9 cellular contexts compared by ENCODE assay signal in the genomic region with DNA sequence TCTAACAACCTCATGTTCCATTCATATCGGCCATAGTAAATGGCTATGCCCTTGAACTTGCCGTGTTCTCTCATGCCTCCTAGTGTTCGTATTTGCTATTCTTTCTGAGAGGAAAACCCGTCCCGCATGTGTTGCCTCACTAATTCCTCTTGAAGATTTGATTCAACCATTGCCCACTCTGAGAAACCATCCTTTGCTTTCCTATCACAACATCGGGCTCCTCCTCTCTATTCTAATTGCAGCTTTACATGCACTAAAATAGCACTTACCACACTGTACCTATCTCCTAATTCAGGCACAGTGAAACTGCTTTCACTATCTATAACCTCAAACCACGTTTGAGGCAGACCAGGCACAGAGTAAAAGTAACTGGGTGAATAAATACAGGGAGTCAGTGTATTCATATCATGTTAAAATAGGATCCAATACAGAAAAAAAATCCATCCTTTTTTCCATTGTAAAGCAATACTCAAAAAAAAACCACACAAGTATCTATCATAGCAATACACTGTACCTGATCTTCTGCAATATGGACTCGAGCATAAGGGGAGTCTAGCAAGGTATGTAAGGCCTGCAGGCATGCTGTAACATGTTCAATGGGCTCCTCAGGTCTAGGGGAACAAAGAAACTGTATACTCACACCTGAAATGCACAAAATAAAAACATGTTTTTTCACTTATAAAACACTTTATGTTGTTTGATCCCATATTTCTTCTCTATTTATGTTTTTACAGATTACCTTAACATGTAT. TPM values are rescaled to one million over a fixed set of nuclear protein-coding genes. Genes with fewer than 3 reads are reported as not detected.
DNase-seq lines count a peak whose midpoint lies in the region; ATAC-seq, FAIRE-seq and TF ChIP-seq lines count a peak whose summit lies in the region.
"Had no signal": no experiment of that assay in that cellular context is flagged by ENCODE, and none has a peak within 500 bp of the region (broad histone marks: within the 10 kb centered on the region; RNA-seq: fewer than 3 reads in every experiment).

No MANE protein-coding gene starts in this region.

- H3K27ac Mint-ChIP-seq in activated naive CD8-positive, alpha-beta T cell treated with anti-CD3 and anti-CD28 coated beads, Interleukin-2, amount 10 ng/mL, durations not matched to agents 7 days and 5 days: peak overlapping the region; percentile 52

- H3K36me3 Mint-ChIP-seq in activated naive CD8-positive, alpha-beta T cell treated with anti-CD3 and anti-CD28 coated beads, Interleukin-2, amount 10 ng/mL, durations not matched to agents 7 days and 5 days: peaks cover 20% of the 10 kb centered on the region

- H2AFZ ChIP-seq in keratinocyte (ENCODE audit: control insufficient read depth, low read length): no peak overlapping the region

- no peaks in the 10 kb centered on the region for H3K79me2 ChIP-seq in keratinocyte (ENCODE audit: control insufficient read depth, insufficient read depth, low read length)

- H3K9me1 ChIP-seq in keratinocyte (ENCODE audit: control insufficient read depth, extremely low read depth, insufficient read depth, low read length): no peaks in the 10 kb centered on the region

- H3K4me3 Mint-ChIP-seq in activated naive CD8-positive, alpha-beta T cell treated with anti-CD3 and anti-CD28 coated beads, Interleukin-2, amount 10 ng/mL, durations not matched to agents 7 days and 5 days: peak overlapping the region; percentile 50

- H3K9ac ChIP-seq in keratinocyte (ENCODE audit: control insufficient read depth, extremely low read depth, insufficient read depth, low read length): no peak overlapping the region
- H3K9ac ChIP-seq: BLaER1 had no signal

- POLR2A ChIA-PET in activated naive CD8-positive, alpha-beta T cell treated with anti-CD3 and anti-CD28 coated beads, Interleukin-2, amount 10 ng/mL, durations not matched to agents 7 days and 5 days (lab: Charles Lee): no interaction called here

- H3K4me1 Mint-ChIP-seq in activated naive CD8-positive, alpha-beta T cell treated with anti-CD3 and anti-CD28 coated beads, Interleukin-2, amount 10 ng/mL, durations not matched to agents 7 days and 5 days: peaks cover 15% of the 10 kb centered on the region

- H3K4me3 ChIP-seq in Jurkat, Clone E6-1 (ENCODE audit: low read length): no peak overlapping the region
- no peak overlapping the region for H3K4me3 ChIP-seq in keratinocyte (ENCODE audit: control insufficient read depth in 2 of 3, extremely low read depth in 1 of 3, insufficient read depth in 2 of 3, low read depth in 1 of 3, low read length in 3 of 3)
- no peak overlapping the region for H3K4me3 ChIP-seq in vagina
- H3K4me3 ChIP-seq: BLaER1 had no signal

- H3K27me3 ChIP-seq in keratinocyte (ENCODE audit: control insufficient read depth, extremely low read depth, insufficient read depth, low read length) (no peaks in the 10 kb centered on the region), vagina (no peaks in the 10 kb centered on the region)
- H3K27me3 ChIP-seq: BLaER1 had no signal

- intact Hi-C loops in vagina (cut with DNase I): no loop called here

- TF ChIP-seq POLR2A in vagina (IDR thresholded peaks at IDR 0.05): no peak

- H3K4me2 ChIP-seq in keratinocyte (ENCODE audit: control insufficient read depth, extremely low read depth, insufficient read depth, low read depth, low read length): no peak overlapping the region
- H3K4me2 ChIP-seq: BLaER1 had no signal

- peaks cover 2 to 6% of the 10 kb centered on the region in 2 experiments for H3K36me3 ChIP-seq in keratinocyte (ENCODE audit: control insufficient read depth in 2 of 2, extremely low read depth in 1 of 2, insufficient read depth in 2 of 2, low read length in 2 of 2)
- H3K36me3 ChIP-seq in vagina: peaks cover 0 to 60% of the 10 kb centered on the region in 2 donors

- no peaks in the 10 kb centered on the region for H3K9me3 ChIP-seq in keratinocyte (ENCODE audit: control insufficient read depth, low read depth, low read length)
- no peaks in the 10 kb centered on the region for H3K9me3 ChIP-seq in vagina
- H3K9me3 ChIP-seq: BLaER1 had no signal

- peak; percentile 99 for ATAC-seq in GM21786 (IDR thresholded peaks at IDR 0.05; ENCODE audit: unreplicated experiment)
- ATAC-seq in activated naive CD8-positive, alpha-beta T cell treated with anti-CD3 and anti-CD28 coated beads, Interleukin-2, amount 10 ng/mL, durations not matched to agents 7 days and 5 days (ENCODE audit: low read depth): peak; percentile 98

- DNase-seq in NCI-H2227 (lab: John Stamatoyannopoulos, UW; ENCODE audit: unreplicated experiment) (peak; percentile 6), NCI-H2227 treated with DMSO at 0.1 percent for 48 hours (lab: John Stamatoyannopoulos, UW) (no peak), keratinocyte (ENCODE audit: low read depth, low spot score) (no peak), vagina (ENCODE audit: extremely low spot score in 2 of 2) (no peak), retina (no peak)
- peak; percentile 9 for DNase-seq in Jurkat, Clone E6-1 (ENCODE audit: low read depth, low spot score)
- DNase-seq in activated naive CD8-positive, alpha-beta T cell treated with anti-CD3 and anti-CD28 coated beads, Interleukin-2, amount 10 ng/mL, durations not matched to agents 7 days and 5 days: no peak

- H3K9me3 Mint-ChIP-seq in activated naive CD8-positive, alpha-beta T cell treated with anti-CD3 and anti-CD28 coated beads, Interleukin-2, amount 10 ng/mL, durations not matched to agents 7 days and 5 days: no peaks in the 10 kb centered on the region

- H3K4me1 ChIP-seq in keratinocyte (ENCODE audit: control insufficient read depth, extremely low read depth, insufficient read depth, low read length): peaks cover 7% of the 10 kb centered on the region
- H3K4me1 ChIP-seq in vagina: no peaks in the 10 kb centered on the region
- H3K4me1 ChIP-seq: BLaER1 had no signal

- no peak overlapping the region for H3K27ac ChIP-seq in keratinocyte (ENCODE audit: control insufficient read depth, insufficient read depth, low read length)
- H3K27ac ChIP-seq in vagina: no peak overlapping the region
- H3K27ac ChIP-seq: BLaER1 had no signal

- no peaks in the 10 kb centered on the region for H4K20me1 ChIP-seq in keratinocyte (ENCODE audit: control insufficient read depth, extremely low read depth, insufficient read depth, low read length)
- H4K20me1 ChIP-seq: BLaER1 had no signal

- dilution Hi-C loops in keratinocyte (cut with MboI; ENCODE audit: extremely low pct_ligation_motif_present, low sequenced_read_pairs): no loop called here

- no peaks in the 10 kb centered on the region for H3K27me3 Mint-ChIP-seq in activated naive CD8-positive, alpha-beta T cell treated with anti-CD3 and anti-CD28 coated beads, Interleukin-2, amount 10 ng/mL, durations not matched to agents 7 days and 5 days

- TF ChIP-seq CTCF in keratinocyte (optimal IDR thresholded peaks at IDR 0.05 in 1 of 3, IDR thresholded peaks at IDR 0.05 in 1 of 3, conservative IDR thresholded peaks at IDR 0.05 in 1 of 3; ENCODE audit: extremely low read depth in 1 of 3, insufficient read depth in 2 of 3, low read length in 3 of 3): peak; percentile 48 to 70 (median 61)
- peak in 1 of 3 experiments; percentile 7 for TF ChIP-seq CTCF in vagina (IDR thresholded peaks at IDR 0.05)

- FAIRE-seq in keratinocyte (lab: Jason Lieb, UNC): peak; percentile 70

RNA-seq across cellular contexts. Expression of a gene that starts 39.0 kb away (rescaled TPM):
- 9.7 TPM for polyA plus RNA-seq in Jurkat, Clone E6-1 (2012; ENCODE audit: insufficient read depth, insufficient read length)
- 10 to 100 TPM; 32.2 to 35.0 TPM for total RNA-seq in activated naive CD8-positive, alpha-beta T cell treated with anti-CD3 and anti-CD28 coated beads, Interleukin-2, amount 10 ng/mL, durations not matched to agents 7 days and 5 days
- 16.3 to 29.3 TPM (median 22.5 TPM) in 3 replicates for polyA plus RNA-seq in keratinocyte
- 37.7 TPM for polyA plus RNA-seq in keratinocyte (2011; ENCODE audit: low read depth)
- 9.2 and 22.2 TPM in 2 replicates for polyA plus RNA-seq in keratinocyte (2011; cell fraction: cytosol; rRNA removed)
- polyA plus RNA-seq in keratinocyte (2011; cell fraction: nucleus; rRNA removed): 20.5 and 22.3 TPM in 2 replicates
- 15.5 and 19.5 TPM in 2 replicates for polyA plus RNA-seq in keratinocyte (2012; ENCODE audit: low replicate concordance)
- 15.5 to 54.1 TPM (median 36.8 TPM) in 3 replicates for polyA minus RNA-seq in keratinocyte
- 14.6 TPM for polyA minus RNA-seq in keratinocyte (2011; cell fraction: cytosol; rRNA and poly(A)+ RNA removed)
- polyA minus RNA-seq in keratinocyte (2011; cell fraction: nucleus; rRNA and poly(A)+ RNA removed): 18.1 and 40.1 TPM in 2 replicates
- total RNA-seq in vagina: 19.4 TPM

Comparison
In these comparisons a context has a peak if more than half of its experiments do, and no peak if none do; other contexts are left out.
1. DNase-seq: peak in NCI-H2227 (single experiment) and Jurkat, Clone E6-1 (single experiment); none in NCI-H2227 treated with DMSO at 0.1 percent for 48 hours (single experiment), activated naive CD8-positive, alpha-beta T cell treated with anti-CD3 and anti-CD28 coated beads, Interleukin-2, amount 10 ng/mL, durations not matched to agents 7 days and 5 days (single experiment), keratinocyte (single experiment), vagina (0 of 2) and retina (single experiment).